8 cellular contexts compared by ENCODE assay signal in genomic region chr18:58670561-58671121, GRCh38. TPM values are rescaled to one million over a fixed set of nuclear protein-coding genes. Genes with fewer than 3 reads are reported as not detected.
A peak's percentile ranks its signal among the peaks of the same experiment; 100 is the strongest.
DNase-seq lines count a peak whose midpoint lies in the region; ATAC-seq, FAIRE-seq and TF ChIP-seq lines count a peak whose summit lies in the region.

No MANE protein-coding gene starts in this region.

- intact Hi-C loops in GM12878 (cut with micrococcal nuclease; ENCODE audit: unreplicated experiment): loop anchor here (2.0 kb wide), 1 partner anchor 130 kb away; no protein-coding TSS in a partner anchor
- intact Hi-C loops in uterus (cut with DNase I; ENCODE audit: low total_unique reads): no loop called here

- in situ Hi-C loops in G401 (cut with HindIII; ENCODE audit: low sequenced_read_pairs) (no loop called here), GM12878 (cut with MboI) (loop anchor here (25.0 kb wide), 1 partner anchor 1242 kb away; no protein-coding TSS in a partner anchor)

- TF ChIP-seq RAD21 in GM12878 (IDR thresholded peaks at IDR 0.05; ENCODE audit: insufficient read depth, low read depth, low read length): no peak

- peak overlapping the region; percentile 74 for H3K9ac ChIP-seq in GM12878 (ENCODE audit: control insufficient read depth, insufficient read depth, low read length)

- H4K20me1 ChIP-seq in GM12878 (ENCODE audit: control insufficient read depth, insufficient read depth): no peaks in the 10 kb centered on the region; the same call in 1 of the 2 replicates

- no peaks in the 10 kb centered on the region for H3K36me3 ChIP-seq in GM12878 (ENCODE audit: control insufficient read depth in 2 of 2, insufficient read depth in 2 of 2, low read length in 1 of 2)
- H3K36me3 ChIP-seq in lung (ENCODE audit: control insufficient read depth in 2 of 2, insufficient read depth in 2 of 2, low read length in 2 of 2): no peaks in the 10 kb centered on the region
- H3K36me3 ChIP-seq in uterus: no peaks in the 10 kb centered on the region

- POLR2A ChIA-PET in GM12878 (lab: Charles Lee): interaction anchor here (1.1 to 5.6 kb wide), 12 partner anchors 9 to 142 kb away, joined by 3 to 51 read pairs (median 13); no protein-coding TSS in a partner anchor

- H3K4me3 ChIP-seq in GM12878: peak overlapping the region; percentile 64
- H3K4me3 ChIP-seq in lung: peak overlapping the region; percentile 28
- peak overlapping the region; percentile 36 to 82 for H3K4me3 ChIP-seq in uterus

- ATAC-seq in GM12878: no peak
- ATAC-seq in lung (ENCODE audit: insufficient read depth, low FRiP score): peak; percentile 21
- ATAC-seq in GM18873 (IDR thresholded peaks at IDR 0.05; ENCODE audit: low FRiP score, unreplicated experiment): no peak

- H3K79me2 ChIP-seq in GM12878 (ENCODE audit: control insufficient read depth, insufficient read depth, low read length): peaks cover 58% of the 10 kb centered on the region

- RAD21 ChIA-PET in GM12878 (lab: Charles Lee; ENCODE audit: unreplicated experiment): interaction anchor here (0.8 to 8.6 kb wide), 16 partner anchors 11 to 140 kb away, joined by 3 to 113 read pairs (median 4); no protein-coding TSS in a partner anchor

- H3K4me1 ChIP-seq in GM12878 (ENCODE audit: control insufficient read depth, insufficient read depth, low read length): peaks cover 21% of the 10 kb centered on the region; the same call in 1 of the 2 replicates
- H3K4me1 ChIP-seq in lung (ENCODE audit: control insufficient read depth in 2 of 2, insufficient read depth in 2 of 2, low read length in 2 of 2): peaks cover 4 to 5% of the 10 kb centered on the region in 2 donors
- H3K4me1 ChIP-seq in uterus: no peaks in the 10 kb centered on the region

- peak overlapping the region; percentile 99 for H3K4me2 ChIP-seq in GM12878 (ENCODE audit: control insufficient read depth, insufficient read depth)

- SMC1A ChIA-PET in GM12878 (lab: Charles Lee; ENCODE audit: uncharacterized antibody, unreplicated experiment): interaction anchor here (0.7 to 29.9 kb wide), 20 partner anchors 9 to 134 kb away, joined by 3 to 682 read pairs (median 4); no protein-coding TSS in a partner anchor

- TF ChIP-seq EP300 in GM12878 (IDR thresholded peaks at IDR 0.05; ENCODE audit: borderline replicate concordance in 1 of 2, control insufficient read depth in 1 of 2, low read depth in 2 of 2, low read length in 2 of 2): no peak

- peak overlapping the region; percentile 57 for H2AFZ ChIP-seq in GM12878 (ENCODE audit: control insufficient read depth, low read depth, low read length)

- H3K27ac ChIP-seq in GM12878 (ENCODE audit: control insufficient read depth, insufficient read depth) (peak overlapping the region; percentile 93), lung (ENCODE audit: low read depth in 1 of 2, low read length in 1 of 2) (peak overlapping the region; percentile 85 to 88), uterus (peak overlapping the region; percentile 66 to 92)

- CTCF ChIA-PET in GM12878 (lab: Yijun Ruan, JAX): interaction anchor here (0.5 to 5.5 kb wide), 14 partner anchors 9 to 175 kb away, joined by 3 to 33 read pairs (median 6); no protein-coding TSS in a partner anchor

- H3K9me3 ChIP-seq in GM12878 (replicated peaks; ENCODE audit: control insufficient read depth, insufficient read depth, low read length): no peaks in the 10 kb centered on the region
- H3K9me3 ChIP-seq in lung (ENCODE audit: control insufficient read depth in 2 of 2, insufficient read depth in 1 of 2, low read length in 1 of 2): no peaks in the 10 kb centered on the region
- H3K9me3 ChIP-seq in uterus: no peaks in the 10 kb centered on the region

- no peak for TF ChIP-seq POLR2A in GM12878 (IDR thresholded peaks at IDR 0.05; ENCODE audit: low read depth, low read length)
- peak in 1 of 2 donors; percentile 3 for TF ChIP-seq POLR2A in uterus (IDR thresholded peaks at IDR 0.05)

- under 1% methylated on average over 25 of the region's 25 CpGs for WGBS in GM12878 (ENCODE audit: insufficient coverage, insufficient replicate concordance, low lambda C conversion rate, missing lambda C conversion rate)
- WGBS in lung, 2 donors: 4 to 6% methylated on average over 25 of the region's 25 CpGs

- TF ChIP-seq CTCF in GM12878 (IDR thresholded peaks at IDR 0.05 in 2 of 3, conservative IDR thresholded peaks at IDR 0.05 in 1 of 3; ENCODE audit: control insufficient read depth in 2 of 3, extremely low read depth in 1 of 3, insufficient read depth in 1 of 3, low read depth in 3 of 3, low read length in 3 of 3) (no peak), lung (IDR thresholded peaks at IDR 0.05; ENCODE audit: control extremely low read depth, extremely low read depth) (no peak), uterus (IDR thresholded peaks at IDR 0.05) (no peak)

- H3K27me3 ChIP-seq in GM12878 (replicated peaks in 1 of 2; ENCODE audit: control insufficient read depth in 2 of 2, insufficient read depth in 2 of 2, low read length in 1 of 2) (no peaks in the 10 kb centered on the region), lung (ENCODE audit: control insufficient read depth, insufficient read depth) (no peaks in the 10 kb centered on the region), uterus (no peaks in the 10 kb centered on the region)

- DNase-seq in G401 (ENCODE audit: low spot score) (peak; percentile 9), MV-4-11 (lab: John Stamatoyannopoulos, UW) (peak; percentile 91), GM12878 (ENCODE audit: low read depth, low spot score) (no peak), lung (ENCODE audit: low spot score) (no peak), uterus (no peak), NCI-H1694 (lab: John Stamatoyannopoulos, UW) (no peak)
- no peak for DNase-seq in activated effector memory CD4-positive, alpha-beta T cell treated with anti-CD3 and anti-CD28 coated beads, Interleukin-2, amount 50 U/mL, for 16 hours

- TSS peak; percentile 92 for BruUV-seq in GM12878 (replicated peaks; lab: Mats Ljungman, UMichigan)

- no peak for FAIRE-seq in GM12878 (lab: Jason Lieb, UNC)

TF ChIP-seq in GM12878, 131 proteins besides CTCF, POLR2A, EP300 and RAD21 (continues in another document):
- TF ChIP-seq BHLHE40 (IDR thresholded peaks at IDR 0.05; ENCODE audit: borderline replicate concordance in 1 of 2, low read depth in 2 of 2, low read length in 1 of 2) (no peak), ZNF217 (IDR thresholded peaks at IDR 0.05) (no peak), CHD2 (IDR thresholded peaks at IDR 0.05; ENCODE audit: borderline replicate concordance, low read depth, low read length) (no peak)

RNA-seq across cellular contexts. Expression of gene MALT1, which starts 0.6 kb away (rescaled TPM):
- total RNA-seq in G401 (2014; rRNA removed; shearing (Covaris generic)): 9.8 and 10.8 TPM in 2 replicates
- total RNA-seq in GM12878 (2013; cell fraction: nucleolus; rRNA removed): 326 and 345 TPM in 2 replicates
- total RNA-seq in GM12878 (2014; rRNA removed) (61.5 and 79.2 TPM in 2 replicates), GM12878 (2014; rRNA removed; fragmentation: Illumina TruSeq; extraction: Trizol) (65.8 and 71.2 TPM in 2 replicates), GM12878 (2021) (49.8 and 50.6 TPM in 2 replicates), lung (10 to 100 TPM; 18.8 to 35.6 TPM), uterus (10 to 100 TPM; 22.1 to 51.4 (median 30.5) TPM)
- 19.6 TPM for polyA plus RNA-seq in GM12878 (2011; ENCODE audit: low read depth)
- polyA plus RNA-seq in GM12878 (2011; rRNA removed) (126 and 179 TPM in 2 replicates), GM12878 (2014; fragmentation: Illumina TruSeq; extraction: Trizol) (54.2 and 67.3 TPM in 2 replicates), GM12878 (2014; fragmentation: Nextera tagmentation; extraction: Ambion mirVana) (10 to 100 TPM; 17.6 to 32.5 TPM), GM12878 (2014; rRNA removed) (33.9 and 40.3 TPM in 2 replicates), GM12878 (2016; fragmentation: Nextera tagmentation; extraction: Ambion mirVana) (10 to 100 TPM; 32.5 to 37.2 TPM), lung (1 to 10 TPM; 6.1 to 6.9 TPM)
- 40.3 and 53.0 TPM in 2 replicates for polyA plus RNA-seq in GM12878 (2011; cell fraction: cytosol; rRNA removed)
- 145 and 211 TPM in 2 replicates for polyA plus RNA-seq in GM12878 (2011; cell fraction: nucleus; rRNA removed)
- 25.7 and 45.2 TPM in 2 replicates for polyA plus RNA-seq in GM12878 (2012)
- polyA minus RNA-seq in GM12878 (2011; rRNA and poly(A)+ RNA removed): 83.9 and 129 TPM in 2 replicates
- polyA minus RNA-seq in GM12878 (2011; cell fraction: cytosol; rRNA and poly(A)+ RNA removed): 28.5 and 42.0 TPM in 2 replicates
- 66.7 and 73.4 TPM in 2 replicates for polyA minus RNA-seq in GM12878 (2011; cell fraction: nucleus; rRNA and poly(A)+ RNA removed)

RNA-seq across cellular contexts. Expression of gene ALPK2, which starts 41.8 kb away (rescaled TPM):
- total RNA-seq in G401 (2014; rRNA removed; shearing (Covaris generic)): 0.07 and 0.37 TPM in 2 replicates
- total RNA-seq in GM12878 (2013; cell fraction: nucleolus; rRNA removed): 28.8 and 29.7 TPM in 2 replicates
- 4.5 and 5.8 TPM in 2 replicates for total RNA-seq in GM12878 (2014; rRNA removed)
- total RNA-seq in GM12878 (2014; rRNA removed; fragmentation: Illumina TruSeq; extraction: Trizol): 8.1 and 8.5 TPM in 2 replicates
- 4.3 and 5.1 TPM in 2 replicates for total RNA-seq in GM12878 (2021)
- 2.5 TPM for polyA plus RNA-seq in GM12878 (2011; ENCODE audit: low read depth)
- 27.4 and 36.5 TPM in 2 replicates for polyA plus RNA-seq in GM12878 (2011; rRNA removed)
- polyA plus RNA-seq in GM12878 (2011; cell fraction: cytosol; rRNA removed): 14.0 TPM in 2 replicates
- 68.7 and 99.5 TPM in 2 replicates for polyA plus RNA-seq in GM12878 (2011; cell fraction: nucleus; rRNA removed)
- 2.4 and 3.8 TPM in 2 replicates for polyA plus RNA-seq in GM12878 (2012)
- polyA plus RNA-seq in GM12878 (2014; fragmentation: Illumina TruSeq; extraction: Trizol): 4.8 and 4.9 TPM in 2 replicates
- 1 to 10 TPM; 1.6 to 1.8 TPM for polyA plus RNA-seq in GM12878 (2014; fragmentation: Nextera tagmentation; extraction: Ambion mirVana)
- polyA plus RNA-seq in GM12878 (2014; rRNA removed): 3.4 TPM in 2 replicates
- 1 to 10 TPM; 5.1 to 6.0 TPM for polyA plus RNA-seq in GM12878 (2016; fragmentation: Nextera tagmentation; extraction: Ambion mirVana)
- 53.4 and 56.6 TPM in 2 replicates for polyA minus RNA-seq in GM12878 (2011; rRNA and poly(A)+ RNA removed)
- 10.0 and 12.4 TPM in 2 replicates for polyA minus RNA-seq in GM12878 (2011; cell fraction: cytosol; rRNA and poly(A)+ RNA removed)
- polyA minus RNA-seq in GM12878 (2011; cell fraction: nucleus; rRNA and poly(A)+ RNA removed): 96.9 and 97.0 TPM in 2 replicates
- 1 to 10 TPM in 1 of 2 donors, under 1 TPM in 1; 0.28 to 1.3 TPM for total RNA-seq in lung
- under 1 TPM; 0.07 to 0.08 TPM for polyA plus RNA-seq in lung
- under 1 TPM in 2 of 4 donors, not detected in 2; 0.18 to 0.41 TPM for total RNA-seq in uterus

Comparison
In these comparisons a context has a peak if more than half of its experiments do, and no peak if none do; other contexts are left out.
1. DNase-seq: peak in G401 (single experiment) and MV-4-11 (single experiment); none in GM12878 (single experiment), lung (single experiment), uterus (0 of 2), NCI-H1694 (single experiment) and activated effector memory CD4-positive, alpha-beta T cell treated with anti-CD3 and anti-CD28 coated beads, Interleukin-2, amount 50 U/mL, for 16 hours (single experiment).
2. Peak in every context shown above with its lines, with median percentiles within 50 percentile points of each other: H3K27ac ChIP-seq and H3K4me3 ChIP-seq.